In genomic region chr6:128032047-128032446, GRCh38 we compare ENCODE assay signal across 23 cellular contexts.
A peak's percentile ranks its signal among the peaks of the same experiment; 100 is the strongest.
DNase-seq lines count a peak whose midpoint lies in the region; ATAC-seq, FAIRE-seq and TF ChIP-seq lines count a peak whose summit lies in the region.
"Had no signal": no experiment of that assay in that cellular context is flagged by ENCODE, and none has a peak within 500 bp of the region (broad histone marks: within the 10 kb centered on the region; RNA-seq: fewer than 3 reads in every experiment).

No MANE protein-coding gene starts in this region.

- H3K27me3 ChIP-seq in astrocyte (ENCODE audit: insufficient read depth, low read length) (no peaks in the 10 kb centered on the region), thymus (ENCODE audit: control insufficient read depth, insufficient read depth) (no peaks in the 10 kb centered on the region)

- CTCF ChIA-PET in T-cell (lab: Charles Lee): no interaction called here

- H3K9me3 ChIP-seq in astrocyte (ENCODE audit: insufficient read depth, low read depth, low read length): no peaks in the 10 kb centered on the region
- no peaks in the 10 kb centered on the region for H3K9me3 ChIP-seq in thymus (ENCODE audit: control insufficient read depth)
- H3K9me3 ChIP-seq: A549, HAP-1 had no signal

- peaks cover 30% of the 10 kb centered on the region for H3K4me1 Mint-ChIP-seq in activated naive CD4-positive, alpha-beta T cell treated with anti-CD3 and anti-CD28 coated beads, Interleukin-2, amount 50 U/mL, for 24 hours
- H3K4me1 Mint-ChIP-seq in T-cell (peaks cover 27 to 67% (median 42%) of the 10 kb centered on the region in 3 donors), astrocyte (ENCODE audit: low read depth, unreplicated experiment) (peaks cover 20% of the 10 kb centered on the region)

- H3K4me2 ChIP-seq in astrocyte (ENCODE audit: low read length): no peak overlapping the region
- H3K4me2 ChIP-seq: A549, PC-9 had no signal

- H2AFZ ChIP-seq in astrocyte (ENCODE audit: low read depth, low read length): no peak overlapping the region
- H2AFZ ChIP-seq: GM23248, PC-9 had no signal

- H3K79me2 ChIP-seq in astrocyte (ENCODE audit: insufficient read depth, low read length): no peaks in the 10 kb centered on the region

- no peak overlapping the region for H3K4me3 Mint-ChIP-seq in activated naive CD4-positive, alpha-beta T cell treated with anti-CD3 and anti-CD28 coated beads, Interleukin-2, amount 50 U/mL, for 24 hours
- peak overlapping the region in 1 of 3 donors; percentile 52 for H3K4me3 Mint-ChIP-seq in T-cell
- H3K4me3 Mint-ChIP-seq in astrocyte (ENCODE audit: unreplicated experiment): no peak overlapping the region
- H3K4me3 Mint-ChIP-seq: CD4-positive, alpha-beta memory T cell had no signal

- no peak for DNase-seq in activated naive CD4-positive, alpha-beta T cell treated with anti-CD3 and anti-CD28 coated beads, Interleukin-2, amount 50 U/mL, for 16 hours
- DNase-seq in T-cell (peak in 4 of 34 experiments; percentile 0 to 25 (median 12)), astrocyte (ENCODE audit: low read depth) (no peak), NCI-H748 treated with DMSO at 0.1 percent for 48 hours (lab: John Stamatoyannopoulos, UW) (no peak)
- no peak for DNase-seq in stimulated activated CD8-positive, alpha-beta memory T cell treated with anti-CD3 and anti-CD28 coated beads, Interleukin-4, amount 100 ng/mL, for 48 hours
- DNase-seq: DMS53, GM23248, NCI-H1105 treated with DMSO at 0.1 percent for 48 hours, NCI-H1694, NCI-H510A treated with DMSO at 0.1 percent for 48 hours, NCI-H82, PC-9, SIG-M5 had no signal

- H3K9me3 Mint-ChIP-seq in activated naive CD4-positive, alpha-beta T cell treated with anti-CD3 and anti-CD28 coated beads, Interleukin-2, amount 50 U/mL, for 24 hours: no peaks in the 10 kb centered on the region
- H3K9me3 Mint-ChIP-seq in T-cell: no peaks in the 10 kb centered on the region
- no peaks in the 10 kb centered on the region for H3K9me3 Mint-ChIP-seq in astrocyte (ENCODE audit: unreplicated experiment)

- H3K4me1 ChIP-seq in astrocyte (ENCODE audit: insufficient read depth, low read length) (peaks cover 3% of the 10 kb centered on the region), thymus (ENCODE audit: control insufficient read depth, insufficient read depth, low read length) (peaks cover 19% of the 10 kb centered on the region)
- H3K4me1 ChIP-seq: A549, HAP-1 had no signal

- no peak for TF ChIP-seq CTCF in astrocyte (IDR thresholded peaks at IDR 0.05; ENCODE audit: insufficient read depth, low read depth, low read length)

- H3K27me3 Mint-ChIP-seq in activated naive CD4-positive, alpha-beta T cell treated with anti-CD3 and anti-CD28 coated beads, Interleukin-2, amount 50 U/mL, for 24 hours: no peaks in the 10 kb centered on the region
- H3K27me3 Mint-ChIP-seq in T-cell (no peaks in the 10 kb centered on the region), astrocyte (ENCODE audit: low read depth, unreplicated experiment) (no peaks in the 10 kb centered on the region)
- H3K27me3 Mint-ChIP-seq: CD4-positive, alpha-beta memory T cell had no signal

- no peak overlapping the region for H3K9ac ChIP-seq in astrocyte (ENCODE audit: low read length)
- H3K9ac ChIP-seq: GM23248 had no signal

- ATAC-seq in T-cell (replicated peaks in 1 of 4) (peak; percentile 45 to 81 (median 76)), HG03039 (IDR thresholded peaks at IDR 0.05; ENCODE audit: unreplicated experiment) (no peak)
- ATAC-seq: A549, K562 had no signal

- POLR2A ChIA-PET in T-cell (lab: Charles Lee): no interaction called here

- 48% methylated on average over 6 of the region's 6 CpGs for WGBS in thymus

- H3K4me3 ChIP-seq in astrocyte (ENCODE audit: insufficient read depth, low read depth, low read length) (no peak overlapping the region), thymus (ENCODE audit: low read length) (no peak overlapping the region)
- H3K4me3 ChIP-seq: A549, GM23248, HAP-1, K562, PC-9 had no signal

- peaks cover 4% of the 10 kb centered on the region for H3K36me3 Mint-ChIP-seq in activated naive CD4-positive, alpha-beta T cell treated with anti-CD3 and anti-CD28 coated beads, Interleukin-2, amount 50 U/mL, for 24 hours
- H3K36me3 Mint-ChIP-seq in T-cell (no peaks in the 10 kb centered on the region), astrocyte (ENCODE audit: low read depth, unreplicated experiment) (no peaks in the 10 kb centered on the region)
- H3K36me3 Mint-ChIP-seq: CD4-positive, alpha-beta memory T cell had no signal

- FAIRE-seq in astrocyte (lab: Jason Lieb, UNC): no peak
- FAIRE-seq: A549, GM12891, GM19239, K562 had no signal

- H3K27ac Mint-ChIP-seq in activated naive CD4-positive, alpha-beta T cell treated with anti-CD3 and anti-CD28 coated beads, Interleukin-2, amount 50 U/mL, for 24 hours: peak overlapping the region; percentile 46
- H3K27ac Mint-ChIP-seq in T-cell (peak overlapping the region; percentile 7), astrocyte (ENCODE audit: unreplicated experiment) (peak overlapping the region; percentile 6)
- H3K27ac Mint-ChIP-seq: CD4-positive, alpha-beta memory T cell had no signal

- H3K36me3 ChIP-seq in astrocyte (ENCODE audit: insufficient read depth, low read length) (no peaks in the 10 kb centered on the region), thymus (ENCODE audit: control insufficient read depth, insufficient read depth) (no peaks in the 10 kb centered on the region)
- H3K36me3 ChIP-seq: HAP-1 had no signal

- H3K27ac ChIP-seq in astrocyte (ENCODE audit: low read depth, low read length) (no peak overlapping the region), thymus (ENCODE audit: low read depth) (peak overlapping the region; percentile 11)
- H3K27ac ChIP-seq: A549, GM23248, PC-9, RWPE1 had no signal

- H4K20me1 ChIP-seq in astrocyte (ENCODE audit: insufficient read depth, low read length): no peaks in the 10 kb centered on the region
